ENCODE assay signal across 1 cellular context in the genomic region with DNA sequence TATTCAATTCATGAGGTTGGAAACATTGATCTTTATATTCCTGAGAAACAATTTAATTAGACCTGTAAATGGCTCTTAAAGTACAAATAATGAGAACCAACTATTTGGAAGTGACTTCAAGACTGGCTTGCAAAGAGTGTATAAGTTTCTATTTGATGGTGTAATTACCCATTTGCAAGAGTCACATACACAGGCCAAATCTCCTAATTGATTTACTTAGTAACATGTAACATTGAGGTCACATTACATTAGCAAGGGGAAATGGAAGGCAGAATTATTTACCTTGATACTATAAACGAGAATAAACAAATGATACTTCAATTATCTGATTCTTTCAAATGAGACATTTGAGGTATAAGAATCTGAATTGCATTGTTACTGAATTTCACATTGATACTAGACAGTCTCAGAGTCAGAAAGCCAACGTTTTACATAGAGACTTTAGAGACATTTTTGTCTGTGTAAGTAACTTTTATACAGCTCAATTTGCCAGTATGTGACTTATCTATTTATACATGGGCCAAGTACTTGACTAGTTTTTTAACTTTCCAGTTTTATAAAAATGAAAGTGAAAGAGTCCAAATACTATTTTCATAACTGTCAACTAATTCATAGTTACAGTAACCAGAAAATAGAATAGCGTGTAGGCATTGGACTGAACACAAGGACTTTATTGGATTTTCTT.
TF ChIP-seq lines count a peak whose summit lies in the region.

No MANE protein-coding gene starts in this region.

TF ChIP-seq in liver, 16 proteins besides CTCF, POLR2A, EP300 and RAD21 (continued from another document):
- TF ChIP-seq, protein P1, sequence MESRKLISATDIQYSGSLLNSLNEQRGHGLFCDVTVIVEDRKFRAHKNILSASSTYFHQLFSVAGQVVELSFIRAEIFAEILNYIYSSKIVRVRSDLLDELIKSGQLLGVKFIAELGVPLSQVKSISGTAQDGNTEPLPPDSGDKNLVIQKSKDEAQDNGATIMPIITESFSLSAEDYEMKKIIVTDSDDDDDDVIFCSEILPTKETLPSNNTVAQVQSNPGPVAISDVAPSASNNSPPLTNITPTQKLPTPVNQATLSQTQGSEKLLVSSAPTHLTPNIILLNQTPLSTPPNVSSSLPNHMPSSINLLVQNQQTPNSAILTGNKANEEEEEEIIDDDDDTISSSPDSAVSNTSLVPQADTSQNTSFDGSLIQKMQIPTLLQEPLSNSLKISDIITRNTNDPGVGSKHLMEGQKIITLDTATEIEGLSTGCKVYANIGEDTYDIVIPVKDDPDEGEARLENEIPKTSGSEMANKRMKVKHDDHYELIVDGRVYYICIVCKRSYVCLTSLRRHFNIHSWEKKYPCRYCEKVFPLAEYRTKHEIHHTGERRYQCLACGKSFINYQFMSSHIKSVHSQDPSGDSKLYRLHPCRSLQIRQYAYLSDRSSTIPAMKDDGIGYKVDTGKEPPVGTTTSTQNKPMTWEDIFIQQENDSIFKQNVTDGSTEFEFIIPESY (IDR thresholded peaks at IDR 0.05): no peak
- TF ChIP-seq REST (IDR thresholded peaks at IDR 0.05): no peak
- TF ChIP-seq NR2F2 (IDR thresholded peaks at IDR 0.05): no peak
- TF ChIP-seq, protein P2, sequence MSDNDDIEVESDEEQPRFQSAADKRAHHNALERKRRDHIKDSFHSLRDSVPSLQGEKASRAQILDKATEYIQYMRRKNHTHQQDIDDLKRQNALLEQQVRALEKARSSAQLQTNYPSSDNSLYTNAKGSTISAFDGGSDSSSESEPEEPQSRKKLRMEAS (IDR thresholded peaks at IDR 0.05): no peak
- TF ChIP-seq EGR1 (IDR thresholded peaks at IDR 0.05; ENCODE audit: low read depth in 2 of 2): no peak
- TF ChIP-seq RXRA (IDR thresholded peaks at IDR 0.05): no peak
- no peak for TF ChIP-seq FOXA2 (IDR thresholded peaks at IDR 0.05)
- no peak for TF ChIP-seq TAF1 (conservative IDR thresholded peaks at IDR 0.05)
- TF ChIP-seq JUND (IDR thresholded peaks at IDR 0.05): no peak
- no peak for TF ChIP-seq YY1 (IDR thresholded peaks at IDR 0.05)
